14 cellular contexts compared by ENCODE assay signal in genomic region chr10:84173543-84173942, GRCh38. TPM values are rescaled to one million over a fixed set of nuclear protein-coding genes. Genes with fewer than 3 reads are reported as not detected.
DNase-seq lines count a peak whose midpoint lies in the region; ATAC-seq and TF ChIP-seq lines count a peak whose summit lies in the region.
"Had no signal": no experiment of that assay in that cellular context is flagged by ENCODE, and none has a peak within 500 bp of the region (broad histone marks: within the 10 kb centered on the region; RNA-seq: fewer than 3 reads in every experiment).

GPR15LG (plus strand) TSS chr10:84173801; CDS start chr10:84173852, 51 bp downstream.

- TF ChIP-seq CTCF in colonic mucosa (IDR thresholded peaks at IDR 0.05) (no peak), tibial artery (IDR thresholded peaks at IDR 0.05) (no peak)

- peak within 1 kb of the TSS; percentile 13 to 96 for H3K9ac ChIP-seq in colonic mucosa (ENCODE audit: low read depth in 2 of 2, low read length in 2 of 2)

- intact Hi-C loops in colonic mucosa (cut with DNase I): no loop called here
- intact Hi-C loops in sciatic nerve (cut with DNase I): no loop called here
- intact Hi-C loops in tibial artery (cut with DNase I; ENCODE audit: low total_unique reads): no loop called here

- peaks cover 25 to 29% of the 10 kb centered on the region in 2 donors for H3K4me1 Mint-ChIP-seq in stimulated activated naive B cell treated with anti-CD40 and anti-IgM and Interleukin-4, amounts not matched to agents 10 μg/mL and 1 μg/mL and 100 μg/mL, for 72 hours

- H3K36me3 Mint-ChIP-seq in stimulated activated naive B cell treated with anti-CD40 and anti-IgM and Interleukin-4, amounts not matched to agents 10 μg/mL and 1 μg/mL and 100 μg/mL, for 72 hours: peaks cover 9 to 14% of the 10 kb centered on the region in 2 donors

- H3K9me3 ChIP-seq in colonic mucosa (no peaks in the 10 kb centered on the region), tibial artery (no peaks in the 10 kb centered on the region)

- H3K4me3 ChIP-seq in colonic mucosa (peak within 1 kb of the TSS; percentile 53), tibial artery (no peak within 1 kb of the TSS)
- H3K4me3 ChIP-seq: coronary artery had no signal

- H3K4me1 ChIP-seq in colonic mucosa (peaks cover 3% of the 10 kb centered on the region), tibial artery (no peaks in the 10 kb centered on the region)

- H3K9me3 Mint-ChIP-seq in stimulated activated naive B cell treated with anti-CD40 and anti-IgM and Interleukin-4, amounts not matched to agents 10 μg/mL and 1 μg/mL and 100 μg/mL, for 72 hours: peaks cover 0 to 2% of the 10 kb centered on the region in 2 donors

- no peaks in the 10 kb centered on the region for H3K27me3 Mint-ChIP-seq in stimulated activated naive B cell treated with anti-CD40 and anti-IgM and Interleukin-4, amounts not matched to agents 10 μg/mL and 1 μg/mL and 100 μg/mL, for 72 hours

- ATAC-seq in GM19372 (IDR thresholded peaks at IDR 0.05; ENCODE audit: low read depth, unreplicated experiment): peak; percentile 31
- peak; percentile 14 for ATAC-seq in HG02852 (IDR thresholded peaks at IDR 0.05; ENCODE audit: unreplicated experiment)
- peak; percentile 6 to 21 for ATAC-seq in stimulated activated naive B cell treated with anti-CD40 and anti-IgM and Interleukin-4, amounts not matched to agents 10 μg/mL and 1 μg/mL and 100 μg/mL, for 72 hours (replicated peaks)
- no peak for ATAC-seq in sciatic nerve

- H3K27ac ChIP-seq in colonic mucosa: peak within 1 kb of the TSS; percentile 83
- no peak within 1 kb of the TSS for H3K27ac ChIP-seq in tibial artery
- H3K27ac ChIP-seq: coronary artery had no signal

- peak within 1 kb of the TSS; percentile 98 for H3K27ac Mint-ChIP-seq in stimulated activated naive B cell treated with anti-CD40 and anti-IgM and Interleukin-4, amounts not matched to agents 10 μg/mL and 1 μg/mL and 100 μg/mL, for 72 hours

- H3K27me3 ChIP-seq in colonic mucosa (no peaks in the 10 kb centered on the region), tibial artery (no peaks in the 10 kb centered on the region)

- peak within 1 kb of the TSS in 1 of 2 donors; percentile 88 for H3K4me3 Mint-ChIP-seq in stimulated activated naive B cell treated with anti-CD40 and anti-IgM and Interleukin-4, amounts not matched to agents 10 μg/mL and 1 μg/mL and 100 μg/mL, for 72 hours

- H3K36me3 ChIP-seq in colonic mucosa (no peaks in the 10 kb centered on the region), tibial artery (no peaks in the 10 kb centered on the region)

- DNase-seq in colonic mucosa (peak; percentile 86), NCI-H1417 treated with DMSO at 0.1 percent for 48 hours (lab: John Stamatoyannopoulos, UW) (no peak), sciatic nerve (ENCODE audit: low spot score) (no peak), tibial artery (no peak)
- no peak for DNase-seq in stimulated activated naive B cell treated with anti-CD40 and anti-IgM and Interleukin-4, amounts not matched to agents 10 μg/mL and 1 μg/mL and 100 μg/mL, for 72 hours
- DNase-seq: activated CD4-positive, alpha-beta T cell treated with anti-CD3 and anti-CD28 coated beads for 48 hours; activated naive CD4-positive, alpha-beta T cell treated with anti-CD3 and anti-CD28 coated beads, Interleukin-2, amount 50 U/mL, for 16 hours; glutamatergic neuron; midbrain; NCI-H2227 treated with DMSO at 0.1 percent for 48 hours had no signal

RNA-seq across cellular contexts. Expression of gene GPR15LG, which starts in this region (rescaled TPM):
- total RNA-seq in colonic mucosa (100 to 1,000 TPM; 515 to 560 TPM), sciatic nerve (not detected)
- total RNA-seq: SK-MEL-5 had no signal

Comparison
In these comparisons a context has a peak if more than half of its experiments do, and no peak if none do; other contexts are left out.
1. RNA of gene GPR15LG (total RNA-seq): 515 to 560 TPM in colonic mucosa; not detected in sciatic nerve (single experiment); every median in the first group is over 100 times any median in the second.